ENCODE assay signal across 1 cellular context in the genomic region with DNA sequence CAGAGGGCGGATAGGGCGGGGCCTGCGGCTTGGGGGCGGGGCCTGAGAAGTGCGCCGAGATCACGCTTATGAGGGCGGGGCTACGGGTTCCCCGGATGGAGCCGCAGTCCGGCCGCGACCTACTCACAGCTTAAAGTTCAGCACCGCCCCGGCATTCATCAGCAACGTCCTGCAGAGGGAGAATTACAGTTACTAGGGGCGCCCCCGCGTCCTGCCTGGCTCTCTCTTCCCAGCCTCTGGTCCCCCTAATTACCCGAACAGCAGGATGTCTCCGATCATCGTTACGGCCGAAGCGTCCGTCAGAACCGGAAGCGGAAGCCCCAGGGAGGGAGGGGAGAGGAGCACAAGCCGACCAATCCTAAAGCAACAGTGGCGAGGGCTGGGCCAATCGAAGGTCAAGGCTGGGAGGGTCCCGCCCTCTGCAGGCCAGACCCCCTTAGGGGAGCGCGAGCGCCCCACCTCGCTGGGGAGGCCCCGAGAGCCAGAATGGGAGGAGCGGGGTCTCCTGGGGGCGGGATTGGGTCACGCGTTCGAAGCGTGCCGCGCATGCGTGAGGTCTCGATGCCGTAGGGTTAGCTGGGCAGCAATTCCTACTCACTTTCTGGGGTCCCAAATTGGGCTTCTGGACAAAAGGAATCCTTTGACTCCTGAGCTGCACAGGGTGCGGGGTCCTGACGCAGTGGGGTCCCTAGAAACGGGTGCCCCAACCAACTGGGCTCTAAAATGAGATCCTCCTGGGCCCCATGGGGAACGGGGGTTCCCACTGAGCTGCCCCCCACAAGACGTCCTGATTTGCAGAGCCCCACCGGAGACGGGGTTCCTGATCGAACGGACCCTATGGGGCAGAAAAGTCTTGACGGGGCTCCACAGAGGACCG.
TF ChIP-seq lines count a peak whose summit lies in the region.

TSS of gene SMIM7 (minus strand) at position 313 of the 877 bp plus-strand sequence. CDS start at position 279, 34 bp downstream.

TF ChIP-seq in GM12878, 131 proteins besides CTCF, POLR2A, EP300 and RAD21 (continued from another document and continues in another):
- TF ChIP-seq IKZF1 (conservative IDR thresholded peaks at IDR 0.05) (peak; percentile 56; the same call in 1 of the 2 replicates), NR2C2 (IDR thresholded peaks at IDR 0.05; ENCODE audit: borderline replicate concordance, control insufficient read depth, insufficient read length, low read depth) (no peak), ETV6 (conservative IDR thresholded peaks at IDR 0.05 in 1 of 2, IDR thresholded peaks at IDR 0.05 in 1 of 2; ENCODE audit: borderline replicate concordance in 1 of 2, low read depth in 1 of 2) (no peak), CEBPB (IDR thresholded peaks at IDR 0.05; ENCODE audit: borderline replicate concordance in 1 of 2, low read depth in 2 of 2, low read length in 2 of 2) (no peak), REST (IDR thresholded peaks at IDR 0.05; ENCODE audit: low read depth, low read length) (no peak), SIX5 (IDR thresholded peaks at IDR 0.05; ENCODE audit: low read depth, low read length, severe bottlenecking) (peak; percentile 34), RB1 (IDR thresholded peaks at IDR 0.05; ENCODE audit: borderline replicate concordance) (no peak), SUPT20H (IDR thresholded peaks at IDR 0.05; ENCODE audit: borderline replicate concordance, control insufficient read depth, low read depth, low read length) (no peak), ZNF24 (IDR thresholded peaks at IDR 0.05) (no peak), TAF1 (IDR thresholded peaks at IDR 0.05; ENCODE audit: borderline replicate concordance, low read depth, low read length) (peak; percentile 72; the same call in 1 of the 2 replicates), YBX1 (IDR thresholded peaks at IDR 0.05) (no peak), USF1 (IDR thresholded peaks at IDR 0.05; ENCODE audit: borderline replicate concordance, extremely low read length, insufficient read depth, low read depth, low read length) (peak; percentile 7), HCFC1 (IDR thresholded peaks at IDR 0.05; ENCODE audit: low read length) (peak; percentile 59), ZSCAN29 (IDR thresholded peaks at IDR 0.05) (no peak), BCL11A (IDR thresholded peaks at IDR 0.05; ENCODE audit: low read depth, low read length) (0 out of 2 replicates have a peak, but pooled peaks have one; percentile 18), MXI1 (IDR thresholded peaks at IDR 0.05; ENCODE audit: low read depth, low read length) (peak; percentile 38), NKRF (conservative IDR thresholded peaks at IDR 0.05) (peak; percentile 63), CHD1 (IDR thresholded peaks at IDR 0.05; ENCODE audit: low read depth, low read length) (no peak), EZH2 (IDR thresholded peaks at IDR 0.05; ENCODE audit: borderline replicate concordance, control insufficient read depth, low read depth, low read length) (no peak), CREB1 (IDR thresholded peaks at IDR 0.05; ENCODE audit: low read depth) (peak; percentile 68; the same call in 1 of the 2 replicates), ZNF207 (IDR thresholded peaks at IDR 0.05; ENCODE audit: borderline replicate concordance) (0 out of 2 replicates have a peak, but pooled peaks have one; percentile 16), YY1 (IDR thresholded peaks at IDR 0.05; ENCODE audit: low read depth, low read length) (peak; percentile 30), CREM (IDR thresholded peaks at IDR 0.05; ENCODE audit: low read depth) (peak; percentile 66; the same call in 1 of the 2 replicates), POU2F2 (IDR thresholded peaks at IDR 0.05; ENCODE audit: borderline replicate concordance, low read depth, low read length) (0 out of 3 replicates have a peak, but pooled peaks have one; percentile 6), ZNF274 (IDR thresholded peaks at IDR 0.05; ENCODE audit: insufficient read depth, insufficient read length) (no peak), RBBP5 (conservative IDR thresholded peaks at IDR 0.05) (no peak), CBX3 (IDR thresholded peaks at IDR 0.05; ENCODE audit: borderline replicate concordance, low read depth) (no peak), CBFB (IDR thresholded peaks at IDR 0.05; ENCODE audit: low read depth) (peak; percentile 52; the same call in 1 of the 2 replicates), CHD2 (IDR thresholded peaks at IDR 0.05; ENCODE audit: borderline replicate concordance, low read depth, low read length) (peak; percentile 93), SIN3A (IDR thresholded peaks at IDR 0.05; ENCODE audit: low read depth, low read length) (0 out of 2 replicates have a peak, but pooled peaks have one; percentile 73), MAX (IDR thresholded peaks at IDR 0.05; ENCODE audit: low read depth, low read length) (peak; percentile 80; the same call in 1 of the 2 replicates), GABPA (IDR thresholded peaks at IDR 0.05; ENCODE audit: low read depth) (peak; percentile 96), HDGF (IDR thresholded peaks at IDR 0.05) (peak; percentile 86; the same call in 1 of the 2 replicates), SREBF2 (IDR thresholded peaks at IDR 0.05; ENCODE audit: low read length) (no peak), ASH2L (IDR thresholded peaks at IDR 0.05; ENCODE audit: borderline replicate concordance, low read depth) (peak; percentile 76; the same call in 1 of the 2 replicates), BHLHE40 (IDR thresholded peaks at IDR 0.05; ENCODE audit: borderline replicate concordance in 1 of 2, low read depth in 2 of 2, low read length in 1 of 2) (peak; percentile 99 to 100), POLR2AphosphoS5 (IDR thresholded peaks at IDR 0.05; ENCODE audit: low read length) (peak; percentile 91), NBN (IDR thresholded peaks at IDR 0.05) (peak; percentile 72; the same call in 1 of the 2 replicates)
- TF ChIP-seq, protein P1, sequence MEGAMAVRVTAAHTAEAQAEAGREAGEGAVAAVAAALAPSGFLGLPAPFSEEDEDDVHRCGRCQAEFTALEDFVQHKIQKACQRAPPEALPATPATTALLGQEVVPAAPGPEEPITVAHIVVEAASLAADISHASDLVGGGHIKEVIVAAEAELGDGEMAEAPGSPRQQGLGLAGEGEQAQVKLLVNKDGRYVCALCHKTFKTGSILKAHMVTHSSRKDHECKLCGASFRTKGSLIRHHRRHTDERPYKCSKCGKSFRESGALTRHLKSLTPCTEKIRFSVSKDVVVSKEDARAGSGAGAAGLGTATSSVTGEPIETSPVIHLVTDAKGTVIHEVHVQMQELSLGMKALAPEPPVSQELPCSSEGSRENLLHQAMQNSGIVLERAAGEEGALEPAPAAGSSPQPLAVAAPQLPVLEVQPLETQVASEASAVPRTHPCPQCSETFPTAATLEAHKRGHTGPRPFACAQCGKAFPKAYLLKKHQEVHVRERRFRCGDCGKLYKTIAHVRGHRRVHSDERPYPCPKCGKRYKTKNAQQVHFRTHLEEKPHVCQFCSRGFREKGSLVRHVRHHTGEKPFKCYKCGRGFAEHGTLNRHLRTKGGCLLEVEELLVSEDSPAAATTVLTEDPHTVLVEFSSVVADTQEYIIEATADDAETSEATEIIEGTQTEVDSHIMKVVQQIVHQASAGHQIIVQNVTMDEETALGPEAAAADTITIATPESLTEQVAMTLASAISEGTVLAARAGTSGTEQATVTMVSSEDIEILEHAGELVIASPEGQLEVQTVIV (IDR thresholded peaks at IDR 0.05; ENCODE audit: borderline replicate concordance, partially characterized antibody): peak; percentile 85
- TF ChIP-seq, protein P2, sequence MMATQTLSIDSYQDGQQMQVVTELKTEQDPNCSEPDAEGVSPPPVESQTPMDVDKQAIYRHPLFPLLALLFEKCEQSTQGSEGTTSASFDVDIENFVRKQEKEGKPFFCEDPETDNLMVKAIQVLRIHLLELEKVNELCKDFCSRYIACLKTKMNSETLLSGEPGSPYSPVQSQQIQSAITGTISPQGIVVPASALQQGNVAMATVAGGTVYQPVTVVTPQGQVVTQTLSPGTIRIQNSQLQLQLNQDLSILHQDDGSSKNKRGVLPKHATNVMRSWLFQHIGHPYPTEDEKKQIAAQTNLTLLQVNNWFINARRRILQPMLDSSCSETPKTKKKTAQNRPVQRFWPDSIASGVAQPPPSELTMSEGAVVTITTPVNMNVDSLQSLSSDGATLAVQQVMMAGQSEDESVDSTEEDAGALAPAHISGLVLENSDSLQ (IDR thresholded peaks at IDR 0.05): peak; percentile 83
- TF ChIP-seq, protein P3, sequence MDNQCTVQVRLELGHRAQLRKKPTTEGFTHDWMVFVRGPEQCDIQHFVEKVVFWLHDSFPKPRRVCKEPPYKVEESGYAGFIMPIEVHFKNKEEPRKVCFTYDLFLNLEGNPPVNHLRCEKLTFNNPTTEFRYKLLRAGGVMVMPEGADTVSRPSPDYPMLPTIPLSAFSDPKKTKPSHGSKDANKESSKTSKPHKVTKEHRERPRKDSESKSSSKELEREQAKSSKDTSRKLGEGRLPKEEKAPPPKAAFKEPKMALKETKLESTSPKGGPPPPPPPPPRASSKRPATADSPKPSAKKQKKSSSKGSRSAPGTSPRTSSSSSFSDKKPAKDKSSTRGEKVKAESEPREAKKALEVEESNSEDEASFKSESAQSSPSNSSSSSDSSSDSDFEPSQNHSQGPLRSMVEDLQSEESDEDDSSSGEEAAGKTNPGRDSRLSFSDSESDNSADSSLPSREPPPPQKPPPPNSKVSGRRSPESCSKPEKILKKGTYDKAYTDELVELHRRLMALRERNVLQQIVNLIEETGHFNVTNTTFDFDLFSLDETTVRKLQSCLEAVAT (IDR thresholded peaks at IDR 0.05): peak; percentile 95
- TF ChIP-seq, protein P4, sequence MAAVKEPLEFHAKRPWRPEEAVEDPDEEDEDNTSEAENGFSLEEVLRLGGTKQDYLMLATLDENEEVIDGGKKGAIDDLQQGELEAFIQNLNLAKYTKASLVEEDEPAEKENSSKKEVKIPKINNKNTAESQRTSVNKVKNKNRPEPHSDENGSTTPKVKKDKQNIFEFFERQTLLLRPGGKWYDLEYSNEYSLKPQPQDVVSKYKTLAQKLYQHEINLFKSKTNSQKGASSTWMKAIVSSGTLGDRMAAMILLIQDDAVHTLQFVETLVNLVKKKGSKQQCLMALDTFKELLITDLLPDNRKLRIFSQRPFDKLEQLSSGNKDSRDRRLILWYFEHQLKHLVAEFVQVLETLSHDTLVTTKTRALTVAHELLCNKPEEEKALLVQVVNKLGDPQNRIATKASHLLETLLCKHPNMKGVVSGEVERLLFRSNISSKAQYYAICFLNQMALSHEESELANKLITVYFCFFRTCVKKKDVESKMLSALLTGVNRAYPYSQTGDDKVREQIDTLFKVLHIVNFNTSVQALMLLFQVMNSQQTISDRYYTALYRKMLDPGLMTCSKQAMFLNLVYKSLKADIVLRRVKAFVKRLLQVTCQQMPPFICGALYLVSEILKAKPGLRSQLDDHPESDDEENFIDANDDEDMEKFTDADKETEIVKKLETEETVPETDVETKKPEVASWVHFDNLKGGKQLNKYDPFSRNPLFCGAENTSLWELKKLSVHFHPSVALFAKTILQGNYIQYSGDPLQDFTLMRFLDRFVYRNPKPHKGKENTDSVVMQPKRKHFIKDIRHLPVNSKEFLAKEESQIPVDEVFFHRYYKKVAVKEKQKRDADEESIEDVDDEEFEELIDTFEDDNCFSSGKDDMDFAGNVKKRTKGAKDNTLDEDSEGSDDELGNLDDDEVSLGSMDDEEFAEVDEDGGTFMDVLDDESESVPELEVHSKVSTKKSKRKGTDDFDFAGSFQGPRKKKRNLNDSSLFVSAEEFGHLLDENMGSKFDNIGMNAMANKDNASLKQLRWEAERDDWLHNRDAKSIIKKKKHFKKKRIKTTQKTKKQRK (IDR thresholded peaks at IDR 0.05; ENCODE audit: low read depth, low read length): peak; percentile 80
